In the genomic region with DNA sequence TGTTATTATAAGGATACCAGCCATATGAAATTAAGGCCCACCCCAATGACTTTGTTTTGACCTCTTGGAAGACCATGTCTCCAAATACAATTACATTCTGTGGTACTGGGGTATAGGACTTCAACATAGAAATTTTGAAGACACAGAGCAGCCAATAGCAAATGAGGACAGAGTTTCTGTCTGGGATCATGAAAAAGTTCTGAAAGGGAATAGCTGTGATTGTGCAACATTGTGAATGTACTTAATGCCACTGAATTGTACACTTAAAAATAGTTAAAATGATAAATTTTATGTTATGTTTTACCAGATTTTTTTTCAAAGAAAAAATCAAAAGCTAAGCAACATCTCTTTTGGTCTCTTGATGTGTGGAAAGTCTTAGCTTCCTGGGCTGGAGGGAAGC, we compare ENCODE assay signal across 23 cellular contexts.
"Had no signal": no experiment of that assay in that cellular context is flagged by ENCODE, and none has a peak within 500 bp of the region (broad histone marks: within the 10 kb centered on the region; RNA-seq: fewer than 3 reads in every experiment).

No MANE protein-coding gene starts in this region.

- H3K9me3 ChIP-seq: gastroesophageal sphincter, thyroid gland had no signal

- H3K27ac ChIP-seq: brain microvascular endothelial cell, gastroesophageal sphincter, thyroid gland had no signal

- ATAC-seq: activated CD8-positive, alpha-beta memory T cell treated with anti-CD3 and anti-CD28 coated beads, Interleukin-2, amount 10 ng/mL, durations not matched to agents 7 days and 5 days had no signal

- H3K4me1 Mint-ChIP-seq: activated CD4-positive, alpha-beta memory T cell treated with anti-CD3 and anti-CD28 coated beads, Interleukin-2, amount 10 ng/mL, durations not matched to agents 7 days and 5 days; activated CD8-positive, alpha-beta memory T cell treated with anti-CD3 and anti-CD28 coated beads, Interleukin-2, amount 10 ng/mL, durations not matched to agents 7 days and 5 days; activated naive CD8-positive, alpha-beta T cell treated with anti-CD3 and anti-CD28 coated beads, Interleukin-2, amount 10 ng/mL, durations not matched to agents 7 days and 5 days; mesothelial cell of epicardium; nephron had no signal

- H3K9me3 Mint-ChIP-seq: activated CD4-positive, alpha-beta memory T cell treated with anti-CD3 and anti-CD28 coated beads, Interleukin-2, amount 10 ng/mL, durations not matched to agents 7 days and 5 days; activated naive CD8-positive, alpha-beta T cell treated with anti-CD3 and anti-CD28 coated beads, Interleukin-2, amount 10 ng/mL, durations not matched to agents 7 days and 5 days; dendritic cell treated with granulocyte-macrophage colony-stimulating factor and Interleukin-4, amounts not matched to agents 40 ng/mL and 50 ng/mL, for 4 days had no signal

- H3K36me3 Mint-ChIP-seq: activated CD8-positive, alpha-beta memory T cell treated with anti-CD3 and anti-CD28 coated beads, Interleukin-2, amount 10 ng/mL, durations not matched to agents 7 days and 5 days; activated naive CD8-positive, alpha-beta T cell treated with anti-CD3 and anti-CD28 coated beads, Interleukin-2, amount 10 ng/mL, durations not matched to agents 7 days and 5 days; mesothelial cell of epicardium had no signal

- H3K27me3 ChIP-seq: brain microvascular endothelial cell, gastroesophageal sphincter, thyroid gland had no signal

- H3K4me3 Mint-ChIP-seq: activated CD4-positive, alpha-beta memory T cell treated with anti-CD3 and anti-CD28 coated beads, Interleukin-2, amount 10 ng/mL, durations not matched to agents 7 days and 5 days; activated CD8-positive, alpha-beta memory T cell treated with anti-CD3 and anti-CD28 coated beads, Interleukin-2, amount 10 ng/mL, durations not matched to agents 7 days and 5 days; activated naive CD8-positive, alpha-beta T cell treated with anti-CD3 and anti-CD28 coated beads, Interleukin-2, amount 10 ng/mL, durations not matched to agents 7 days and 5 days; dendritic cell treated with granulocyte-macrophage colony-stimulating factor and Interleukin-4, amounts not matched to agents 40 ng/mL and 50 ng/mL, for 4 days; mesothelial cell of epicardium; nephron had no signal

- H3K27ac Mint-ChIP-seq: activated CD4-positive, alpha-beta memory T cell treated with anti-CD3 and anti-CD28 coated beads, Interleukin-2, amount 10 ng/mL, durations not matched to agents 7 days and 5 days; activated CD8-positive, alpha-beta memory T cell treated with anti-CD3 and anti-CD28 coated beads, Interleukin-2, amount 10 ng/mL, durations not matched to agents 7 days and 5 days; activated naive CD8-positive, alpha-beta T cell treated with anti-CD3 and anti-CD28 coated beads, Interleukin-2, amount 10 ng/mL, durations not matched to agents 7 days and 5 days; dendritic cell treated with granulocyte-macrophage colony-stimulating factor and Interleukin-4, amounts not matched to agents 40 ng/mL and 50 ng/mL, for 4 days; mesothelial cell of epicardium; nephron had no signal

- H3K27me3 Mint-ChIP-seq: dendritic cell treated with granulocyte-macrophage colony-stimulating factor and Interleukin-4, amounts not matched to agents 40 ng/mL and 50 ng/mL, for 4 days had no signal

- H3K4me1 ChIP-seq: gastroesophageal sphincter, thyroid gland had no signal

- DNase-seq: activated CD4-positive, alpha-beta memory T cell treated with anti-CD3 and anti-CD28 coated beads, Interleukin-2, amount 10 ng/mL, durations not matched to agents 7 days and 5 days; activated CD4-positive, alpha-beta T cell treated with anti-CD3 and anti-CD28 coated beads for 48 hours; activated CD4-positive, CD25-positive, alpha-beta regulatory T cell; activated CD8-positive, alpha-beta memory T cell treated with anti-CD3 and anti-CD28 coated beads, Interleukin-2, amount 10 ng/mL, durations not matched to agents 7 days and 5 days; activated naive CD4-positive, alpha-beta T cell; activated naive CD8-positive, alpha-beta T cell treated with anti-CD3 and anti-CD28 coated beads, Interleukin-2, amount 10 ng/mL, durations not matched to agents 7 days and 5 days; anterior cingulate cortex; cerebellar nuclear complex; effector CD8-positive, alpha-beta T cell; left cardiac atrium; stimulated activated CD4-positive, alpha-beta T cell treated with anti-CD3 and anti-CD28 coated beads, Interleukin-12 subunit alpha, Interleukin-12 subunit beta, amount 100 ng/mL, for 4 hours; stimulated activated CD4-positive, alpha-beta T cell treated with anti-CD3 and anti-CD28 coated beads, Interleukin-1b, Interleukin-23, amount 100 ng/mL, for 48 hours; stimulated activated CD8-positive, alpha-beta memory T cell treated with anti-CD3 and anti-CD28 coated beads, Interleukin-4, amount 100 ng/mL, for 48 hours; stimulated activated naive CD4-positive, alpha-beta T cell; T-helper 1 cell; T-helper 9 cell; thyroid gland had no signal

- H3K36me3 ChIP-seq: brain microvascular endothelial cell, gastroesophageal sphincter, thyroid gland had no signal

- H3K4me3 ChIP-seq: gastroesophageal sphincter, lung, thyroid gland had no signal
